In genomic region chr20:19598117-19598516, GRCh38 we compare ENCODE assay signal across 16 cellular contexts.
DNase-seq lines count a peak whose midpoint lies in the region; ATAC-seq, FAIRE-seq and TF ChIP-seq lines count a peak whose summit lies in the region.
"Had no signal": no experiment of that assay in that cellular context is flagged by ENCODE, and none has a peak within 500 bp of the region (broad histone marks: within the 10 kb centered on the region; RNA-seq: fewer than 3 reads in every experiment).

No MANE protein-coding gene starts in this region.

- H2AFZ ChIP-seq in GM23338 = no peak overlapping the region
- no peak overlapping the region; the same call in 1 of the 2 replicates for H2AFZ ChIP-seq in H1 (ENCODE audit: low read length)
- no peak overlapping the region for H2AFZ ChIP-seq in trophoblast cell (ENCODE audit: insufficient read depth, low read length, poor library complexity)
- no peak overlapping the region for H2AFZ ChIP-seq in HepG2 (ENCODE audit: low read length)

- H3K4me3 Mint-ChIP-seq in GM23338 = no peak overlapping the region
- H3K4me3 Mint-ChIP-seq: CD4-positive, alpha-beta memory T cell had no signal

- TF ChIP-seq RAD21 in H1 (IDR thresholded peaks at IDR 0.05 in 1 of 2, conservative IDR thresholded peaks at IDR 0.05 in 1 of 2; ENCODE audit: low read depth in 2 of 2, low read length in 2 of 2) (no peak), HepG2 (CRISPR knock-in tag; IDR thresholded peaks at IDR 0.05) (no peak)

- FAIRE-seq in H1 (lab: Jason Lieb, UNC) = no peak
- FAIRE-seq in HepG2 (lab: Jason Lieb, UNC) = no peak
- FAIRE-seq: A204.1, GM19239, HTR-8/SVneo had no signal

- H3K23ac ChIP-seq in H1 (ENCODE audit: insufficient read length) = no peak overlapping the region
- peak overlapping the region; percentile 64 for H3K23ac ChIP-seq in trophoblast cell (ENCODE audit: low read length)

- H3K79me1 ChIP-seq in H1 (ENCODE audit: low read depth, low read length) (no peaks in the 10 kb centered on the region), trophoblast cell (ENCODE audit: low read length) (no peaks in the 10 kb centered on the region)

- H3K27me3 ChIP-seq in GM23338 (ENCODE audit: insufficient read depth) (no peaks in the 10 kb centered on the region), NT2/D1 (ENCODE audit: insufficient read depth, insufficient read length) (no peaks in the 10 kb centered on the region), H1 (replicated peaks in 1 of 4; ENCODE audit: control insufficient read depth in 3 of 4, extremely low read depth in 1 of 4, insufficient read depth in 3 of 4, low read length in 3 of 4) (no peaks in the 10 kb centered on the region), trophoblast cell (ENCODE audit: insufficient read depth, low read length) (no peaks in the 10 kb centered on the region), HepG2 (ENCODE audit: control insufficient read depth in 1 of 2, insufficient read depth in 2 of 2, low read length in 2 of 2) (peaks cover 0 to 16% of the 10 kb centered on the region in 2 experiments; a peak in 1 of 5 replicates), right cardiac atrium (ENCODE audit: control insufficient read depth, insufficient read depth) (no peaks in the 10 kb centered on the region)
- H3K27me3 ChIP-seq: BE2C had no signal

- no peak overlapping the region for H2BK15ac ChIP-seq in H1 (ENCODE audit: low read length)

- POLR2A ChIA-PET in H1 (lab: Charles Lee; ENCODE audit: partially characterized antibody) (no interaction called here), HepG2 (lab: Yijun Ruan, JAX) (no interaction called here)

- H3K9me2 ChIP-seq in GM23338 (ENCODE audit: insufficient read depth) = 0 out of 2 replicates have a peak, but pooled peaks cover 5% of the 10 kb centered on the region

- H3K4ac ChIP-seq in H1 (replicated peaks; ENCODE audit: insufficient read length, low read depth, low read length) (no peak overlapping the region), trophoblast cell (ENCODE audit: low read depth, low read length) (no peak overlapping the region)

- no peaks in the 10 kb centered on the region for H3F3A ChIP-seq in GM23338 (replicated peaks; ENCODE audit: low read depth)

- H3K9me3 Mint-ChIP-seq in GM23338 = no peaks in the 10 kb centered on the region

- peak overlapping the region; percentile 75 for H3K27ac Mint-ChIP-seq in GM23338

- no peak overlapping the region for H2AK5ac ChIP-seq in H1 (ENCODE audit: low read depth, low read length)
- no peak overlapping the region for H2AK5ac ChIP-seq in trophoblast cell (ENCODE audit: low read length)

- peak overlapping the region; percentile 29 for H4K91ac ChIP-seq in H1 (replicated peaks; ENCODE audit: insufficient read length, low read length)
- no peak overlapping the region for H4K91ac ChIP-seq in trophoblast cell (ENCODE audit: low read depth, low read length)

- no peak overlapping the region for H3K4me3 ChIP-seq in GM23338
- no peak overlapping the region for H3K4me3 ChIP-seq in NT2/D1 (ENCODE audit: insufficient read length, low read depth)
- no peak overlapping the region for H3K4me3 ChIP-seq in H1 (ENCODE audit: extremely low read depth in 1 of 4, insufficient read depth in 2 of 4, low read depth in 3 of 4, low read length in 4 of 4)
- H3K4me3 ChIP-seq in trophoblast cell (ENCODE audit: low read depth, low read length) = no peak overlapping the region
- H3K4me3 ChIP-seq in HepG2 (replicated peaks in 1 of 3; ENCODE audit: insufficient read depth in 1 of 3, low read depth in 2 of 3, low read length in 3 of 3) = no peak overlapping the region
- no peak overlapping the region for H3K4me3 ChIP-seq in right cardiac atrium (ENCODE audit: low read length)
- H3K4me3 ChIP-seq: HAP-1 had no signal

- peak; percentile 30 for DNase-seq in GM23338 (ENCODE audit: low spot score)
- peak; percentile 44 for DNase-seq in NT2/D1 (ENCODE audit: low read depth, low spot score)
- DNase-seq in H1 (ENCODE audit: low read depth in 1 of 2, low spot score in 2 of 2) = no peak
- DNase-seq in trophoblast cell = no peak
- DNase-seq in HepG2 (ENCODE audit: low spot score) = no peak
- no peak for DNase-seq in H4 (ENCODE audit: low spot score)
- no peak for DNase-seq in right cardiac atrium
- DNase-seq: BE2C; CD4-positive, alpha-beta memory T cell; DND-41; GF-D8 had no signal

- no peak overlapping the region for H4K5ac ChIP-seq in H1 (ENCODE audit: insufficient read length, low read depth, low read length)

- H4K20me1 ChIP-seq in GM23338 (replicated peaks; ENCODE audit: insufficient read depth) (no peaks in the 10 kb centered on the region), H1 (replicated peaks in 1 of 2; ENCODE audit: control insufficient read depth in 1 of 2, insufficient read depth in 2 of 2, low read length in 2 of 2) (no peaks in the 10 kb centered on the region), HepG2 (ENCODE audit: insufficient read depth, low read length) (no peaks in the 10 kb centered on the region)

- intact Hi-C loops in HepG2 (cut with micrococcal nuclease; ENCODE audit: unreplicated experiment) (no loop called here), right cardiac atrium (cut with DNase I) (no loop called here)

- H3K9me3 ChIP-seq in NT2/D1 (ENCODE audit: insufficient read depth, low read length) (no peaks in the 10 kb centered on the region), H1 (ENCODE audit: insufficient read depth in 2 of 2, low read depth in 1 of 2, low read length in 1 of 2) (no peaks in the 10 kb centered on the region), trophoblast cell (ENCODE audit: insufficient read depth, low read depth, low read length) (peaks cover 4% of the 10 kb centered on the region), HepG2 (ENCODE audit: low read length) (no peaks in the 10 kb centered on the region; the same call in 1 of the 2 replicates), right cardiac atrium (ENCODE audit: control insufficient read depth, low read length) (no peaks in the 10 kb centered on the region)
- H3K9me3 ChIP-seq: BE2C, HAP-1 had no signal

- H3K36me3 ChIP-seq in GM23338 (ENCODE audit: insufficient read depth) = no peaks in the 10 kb centered on the region
- H3K36me3 ChIP-seq in NT2/D1 (ENCODE audit: insufficient read depth, insufficient read length, low read length) = no peaks in the 10 kb centered on the region
- H3K36me3 ChIP-seq in H1 (ENCODE audit: control insufficient read depth in 2 of 4, insufficient read depth in 4 of 4, low read length in 3 of 4) = no peaks in the 10 kb centered on the region
- H3K36me3 ChIP-seq in trophoblast cell (ENCODE audit: control insufficient read depth in 1 of 2, insufficient read depth in 2 of 2, low read length in 2 of 2) = no peaks in the 10 kb centered on the region
- H3K36me3 ChIP-seq in HepG2 (replicated peaks in 1 of 2; ENCODE audit: control insufficient read depth in 1 of 2, insufficient read depth in 2 of 2, low read length in 2 of 2) = no peaks in the 10 kb centered on the region
- H3K36me3 ChIP-seq: BE2C, HAP-1 had no signal

- no peak overlapping the region for H4K12ac ChIP-seq in trophoblast cell (ENCODE audit: low read depth, low read length)

- H3K14ac ChIP-seq in H1 (ENCODE audit: insufficient read length) (no peak overlapping the region), trophoblast cell (ENCODE audit: low read length) (no peak overlapping the region)

- TF ChIP-seq POLR2A in H1 (IDR thresholded peaks at IDR 0.05; ENCODE audit: control extremely low read depth in 1 of 2, low read depth in 2 of 2, low read length in 2 of 2) = no peak
- TF ChIP-seq POLR2A in HepG2 (IDR thresholded peaks at IDR 0.05; ENCODE audit: insufficient read depth in 1 of 2, low read depth in 2 of 2, low read length in 2 of 2) = no peak

- peaks cover 6% of the 10 kb centered on the region; the same call in 2 of the 3 replicates for H3K36me3 Mint-ChIP-seq in GM23338 (ENCODE audit: low read depth)
- H3K36me3 Mint-ChIP-seq: CD4-positive, alpha-beta memory T cell had no signal

- H3K4me1 ChIP-seq in GM23338 (ENCODE audit: insufficient read depth) (no peaks in the 10 kb centered on the region; the same call in 1 of the 2 replicates), NT2/D1 (ENCODE audit: insufficient read depth, insufficient read length) (no peaks in the 10 kb centered on the region), H1 (replicated peaks in 1 of 4; ENCODE audit: control insufficient read depth in 3 of 4, insufficient read depth in 4 of 4, low read length in 3 of 4) (peaks cover 0 to 3% (median 1%) of the 10 kb centered on the region in 4 experiments; a peak in 3 of 7 replicates), trophoblast cell (ENCODE audit: control insufficient read depth in 1 of 2, insufficient read depth in 2 of 2, low read length in 2 of 2) (no peaks in the 10 kb centered on the region), HepG2 (ENCODE audit: insufficient read depth, low read length) (peaks cover 24% of the 10 kb centered on the region), right cardiac atrium (ENCODE audit: control insufficient read depth, insufficient read depth, low read length) (no peaks in the 10 kb centered on the region)
- H3K4me1 ChIP-seq: BE2C, HAP-1 had no signal

- CTCF ChIA-PET in H1 (lab: Charles Lee; ENCODE audit: partially characterized antibody) = interaction anchor here (0.6 to 8.6 kb wide), 6 partner anchors 11 to 394 kb away, joined by 3 to 46 read pairs (median 4); no protein-coding TSS in a partner anchor
- CTCF ChIA-PET in HepG2 (lab: Yijun Ruan, JAX; ENCODE audit: low intra/inter-chr PET ratio, low total read pairs) = no interaction called here

- H2BK5ac ChIP-seq in H1 (ENCODE audit: low read depth, low read length) = peak overlapping the region; percentile 60; the same call in 1 of the 2 replicates
- H2BK5ac ChIP-seq in trophoblast cell (ENCODE audit: low read depth, low read length, poor library complexity) = no peak overlapping the region

- peaks cover 7% of the 10 kb centered on the region for H3K27me3 Mint-ChIP-seq in GM23338 (ENCODE audit: insufficient read depth, low read depth, poor library complexity)

- H2BK120ac ChIP-seq in H1 (replicated peaks; ENCODE audit: low read depth, low read length) (no peak overlapping the region), trophoblast cell (ENCODE audit: insufficient read depth, low read length, poor library complexity) (no peak overlapping the region)

- no peak overlapping the region for H4K8ac ChIP-seq in H1 (ENCODE audit: extremely low read depth, insufficient read depth, low read length)
- no peak overlapping the region for H4K8ac ChIP-seq in trophoblast cell (ENCODE audit: low read depth, low read length)

- 0 out of 2 replicates have a peak overlapping the region, but pooled peaks have one; percentile 39 for H2BK12ac ChIP-seq in H1 (ENCODE audit: low read depth, low read length)
- no peak overlapping the region for H2BK12ac ChIP-seq in trophoblast cell (ENCODE audit: low read length)

- peak; percentile 55 for ATAC-seq in GM23338
- no peak for ATAC-seq in HepG2
- no peak for ATAC-seq in right cardiac atrium

- H3K18ac ChIP-seq in H1 (ENCODE audit: extremely low read depth, low read length) (no peak overlapping the region; the same call in 1 of the 2 replicates), trophoblast cell (ENCODE audit: low read length) (no peak overlapping the region)

- TF ChIP-seq EP300 in H1 (IDR thresholded peaks at IDR 0.05; ENCODE audit: borderline replicate concordance in 1 of 2, low read depth in 2 of 2, low read length in 2 of 2) (no peak), HepG2 (IDR thresholded peaks at IDR 0.05; ENCODE audit: low read depth in 2 of 2, low read length in 2 of 2) (no peak), HepG2 (CRISPR knock-in tag; IDR thresholded peaks at IDR 0.05; ENCODE audit: borderline replicate concordance) (no peak)

- no peak for TF ChIP-seq CTCF in GM23338 (conservative IDR thresholded peaks at IDR 0.05; ENCODE audit: low read depth in 2 of 2)
- TF ChIP-seq CTCF in H1 (IDR thresholded peaks at IDR 0.05; ENCODE audit: control extremely low read depth in 1 of 3, insufficient read depth in 1 of 3, low read depth in 1 of 3, low read length in 3 of 3) = no peak
- TF ChIP-seq CTCF in HepG2 (CRISPR knock-in tag; IDR thresholded peaks at IDR 0.05) = no peak

- no peaks in the 10 kb centered on the region for H3K23me2 ChIP-seq in H1 (ENCODE audit: low read depth, low read length)

- no peak overlapping the region for H3K56ac ChIP-seq in H1 (replicated peaks; ENCODE audit: insufficient read length, low read depth, low read length)

- peak overlapping the region; percentile 43; the same call in 1 of the 2 replicates for H2BK20ac ChIP-seq in H1 (ENCODE audit: low read length)

- in situ Hi-C loops in HepG2 (cut with HindIII; ENCODE audit: extremely low pct_ligation_motif_present, low pct_unique_long_range_greater_than_20kb) = loop anchor here (25.0 kb wide), 1 partner anchor 961 kb away; no protein-coding TSS in a partner anchor

- 42% methylated on average over 2 of the region's 2 CpGs; no CpG with 5 or more reads in 1 of the 2 experiments for WGBS in H1 (ENCODE audit: extremely low coverage in 1 of 2, insufficient coverage in 1 of 2, insufficient read length in 1 of 2, insufficient replicate concordance in 2 of 2, low coverage in 1 of 2, low lambda C conversion rate in 2 of 2, missing lambda C conversion rate in 1 of 2), 2 experiments
- no CpG with 5 or more reads among the region's 2 CpGs for WGBS in trophoblast cell (ENCODE audit: extremely low coverage, insufficient coverage, insufficient read length)
- WGBS in HepG2 (ENCODE audit: low lambda C conversion rate) = 0% methylated on average over 2 of the region's 2 CpGs
- 34% methylated on average over 2 of the region's 2 CpGs for WGBS in right cardiac atrium

- H3K4me1 Mint-ChIP-seq in GM23338 = peaks cover 12% of the 10 kb centered on the region
- H3K4me1 Mint-ChIP-seq: CD4-positive, alpha-beta memory T cell had no signal

- H3K27ac ChIP-seq in GM23338 (ENCODE audit: low read depth) (no peak overlapping the region), H1 (ENCODE audit: low read depth, low read length) (no peak overlapping the region), trophoblast cell (ENCODE audit: low read depth, low read length) (no peak overlapping the region), HepG2 (ENCODE audit: extremely low read length, insufficient read depth, low read length) (no peak overlapping the region), right cardiac atrium (ENCODE audit: low read length) (no peak overlapping the region)
- H3K27ac ChIP-seq: C4-2B had no signal

- no peak overlapping the region for H3K9ac ChIP-seq in NT2/D1 (ENCODE audit: insufficient read length, low read depth)
- no peak overlapping the region for H3K9ac ChIP-seq in H1 (replicated peaks in 1 of 4; ENCODE audit: extremely low read depth in 1 of 4, low read depth in 3 of 4, low read length in 3 of 4)
- no peak overlapping the region for H3K9ac ChIP-seq in trophoblast cell (ENCODE audit: low read length)
- no peak overlapping the region for H3K9ac ChIP-seq in HepG2 (ENCODE audit: insufficient read depth, low read depth, low read length)

- 0 out of 2 replicates have a peak overlapping the region, but pooled peaks have one; percentile 28 for H3K4me2 ChIP-seq in GM23338
- H3K4me2 ChIP-seq in H1 (ENCODE audit: insufficient read depth in 1 of 2, low read depth in 2 of 2, low read length in 2 of 2) = peak overlapping the region in 1 of 2 experiments; percentile 38; a peak in 2 of 4 replicates
- no peak overlapping the region for H3K4me2 ChIP-seq in trophoblast cell (ENCODE audit: low read length)
- H3K4me2 ChIP-seq in HepG2 (ENCODE audit: low read depth, low read length) = no peak overlapping the region

- BruUV-seq in HepG2 (replicated peaks; lab: Mats Ljungman, UMichigan) = no TSS peak

- H3K79me2 ChIP-seq in GM23338 (replicated peaks; ENCODE audit: insufficient read depth) (no peaks in the 10 kb centered on the region), H1 (ENCODE audit: control insufficient read depth in 1 of 2, insufficient read depth in 2 of 2, low read length in 2 of 2) (no peaks in the 10 kb centered on the region), trophoblast cell (ENCODE audit: control insufficient read depth, insufficient read depth, low read length, poor library complexity) (no peaks in the 10 kb centered on the region), HepG2 (ENCODE audit: insufficient read depth, low read length) (no peaks in the 10 kb centered on the region)

Comparison
In these comparisons a context has a peak if more than half of its experiments do, and no peak if none do; other contexts are left out.
1. DNase-seq: peak in GM23338 (single experiment) and NT2/D1 (single experiment); none in H1 (0 of 2), trophoblast cell (0 of 2), HepG2 (single experiment), H4 (single experiment) and right cardiac atrium (0 of 3).